In genomic region chr4:30789219-30789671, GRCh38 we compare ENCODE assay signal across 19 cellular contexts.
DNase-seq lines count a peak whose midpoint lies in the region; ATAC-seq, FAIRE-seq and TF ChIP-seq lines count a peak whose summit lies in the region.
"Had no signal": no experiment of that assay in that cellular context is flagged by ENCODE, and none has a peak within 500 bp of the region (broad histone marks: within the 10 kb centered on the region; RNA-seq: fewer than 3 reads in every experiment).

No MANE protein-coding gene starts in this region.

- H3K27ac Mint-ChIP-seq in nephron, result peak overlapping the region; percentile 58 to 84 (median 73)
- H3K27ac Mint-ChIP-seq in activated naive CD4-positive, alpha-beta T cell treated with anti-CD3 and anti-CD28 coated beads, Interleukin-2, amount 50 U/mL, for 72 hours, result no peak overlapping the region
- H3K27ac Mint-ChIP-seq in activated T-helper 17 cell treated with anti-CD3 and anti-CD28 coated beads, Interleukin-2, amount 50 U/mL, for 72 hours, result no peak overlapping the region
- H3K27ac Mint-ChIP-seq: activated B cell treated with CpG ODN at 0.5 μM for 24 hours; activated naive CD8-positive, alpha-beta T cell treated with anti-CD3 and anti-CD28 coated beads for 36 hours; CD8-positive, alpha-beta memory T cell; stimulated activated effector memory CD8-positive, alpha-beta T cell treated with anti-CD3 and anti-CD28 coated beads, Interleukin-12 subunit alpha, Interleukin-12 subunit beta, amount 100 ng/mL, for 72 hours had no signal

- no peak for TF ChIP-seq CTCF in nephron (IDR thresholded peaks at IDR 0.05; ENCODE audit: unreplicated experiment in 3 of 3)
- no peak for TF ChIP-seq CTCF in lower leg skin (IDR thresholded peaks at IDR 0.05)

- ATAC-seq in activated naive CD4-positive, alpha-beta T cell treated with anti-CD3 and anti-CD28 coated beads, Interleukin-2, amount 50 U/mL, for 72 hours, result no peak
- ATAC-seq in HG02870 (IDR thresholded peaks at IDR 0.05; ENCODE audit: unreplicated experiment), result no peak
- no peak for ATAC-seq in activated T-helper 17 cell treated with anti-CD3 and anti-CD28 coated beads, Interleukin-2, amount 50 U/mL, for 72 hours (replicated peaks)
- ATAC-seq: stimulated activated effector memory CD8-positive, alpha-beta T cell treated with anti-CD3 and anti-CD28 coated beads, Interleukin-12 subunit alpha, Interleukin-12 subunit beta, amount 100 ng/mL, for 72 hours had no signal

- H3K79me2 ChIP-seq in ACC112 (ENCODE audit: control insufficient read depth, insufficient read depth, low read length, unreplicated experiment), result no peaks in the 10 kb centered on the region

- 7 to 11% methylated on average over 2 of the region's 2 CpGs for WGBS in lower leg skin, 2 donors

- H2AFZ ChIP-seq in ACC112 (ENCODE audit: low read length, unreplicated experiment), result peak overlapping the region; percentile 62

- no peaks in the 10 kb centered on the region for H3K36me3 Mint-ChIP-seq in nephron (ENCODE audit: low read depth)
- H3K36me3 Mint-ChIP-seq in activated naive CD4-positive, alpha-beta T cell treated with anti-CD3 and anti-CD28 coated beads, Interleukin-2, amount 50 U/mL, for 72 hours, result no peaks in the 10 kb centered on the region
- H3K36me3 Mint-ChIP-seq in activated T-helper 17 cell treated with anti-CD3 and anti-CD28 coated beads, Interleukin-2, amount 50 U/mL, for 72 hours (ENCODE audit: low read depth), result no peaks in the 10 kb centered on the region
- H3K36me3 Mint-ChIP-seq: activated naive CD8-positive, alpha-beta T cell treated with anti-CD3 and anti-CD28 coated beads for 36 hours; stimulated activated effector memory CD8-positive, alpha-beta T cell treated with anti-CD3 and anti-CD28 coated beads, Interleukin-12 subunit alpha, Interleukin-12 subunit beta, amount 100 ng/mL, for 72 hours had no signal

- DNase-seq in activated naive CD4-positive, alpha-beta T cell treated with anti-CD3 and anti-CD28 coated beads, Interleukin-2, amount 50 U/mL, for 72 hours (ENCODE audit: low spot score in 2 of 2), result no peak
- DNase-seq in lower leg skin (ENCODE audit: low spot score in 2 of 2), result no peak
- DNase-seq: activated B cell treated with CpG ODN at 0.5 μM for 24 hours; activated CD8-positive, alpha-beta memory T cell treated with anti-CD3 and anti-CD28 coated beads, Interleukin-2, amount 50 U/mL, for 48 hours; activated naive CD8-positive, alpha-beta T cell treated with anti-CD3 and anti-CD28 coated beads for 36 hours; CD8-positive, alpha-beta memory T cell; GF-D8; NCI-H1105; NCI-H226 had no signal

- TF ChIP-seq RAD21 in Ishikawa (IDR thresholded peaks at IDR 0.05; ENCODE audit: low read depth), result no peak; the same call in 1 of the 2 replicates

- no peak overlapping the region for H3K27ac ChIP-seq in ACC112 (ENCODE audit: low read depth, low read length)
- H3K27ac ChIP-seq: epithelial cell of prostate, neutrophil had no signal

- no peaks in the 10 kb centered on the region for H3K4me1 ChIP-seq in ACC112 (ENCODE audit: control insufficient read depth, insufficient read depth, low read length, unreplicated experiment)

- FAIRE-seq in endometrium (lab: Jason Lieb, UNC), result peak; percentile 67

- H3K4me1 Mint-ChIP-seq in nephron, result peaks cover 24% of the 10 kb centered on the region
- H3K4me1 Mint-ChIP-seq in activated T-helper 17 cell treated with anti-CD3 and anti-CD28 coated beads, Interleukin-2, amount 50 U/mL, for 72 hours, result no peaks in the 10 kb centered on the region
- H3K4me1 Mint-ChIP-seq: activated B cell treated with CpG ODN at 0.5 μM for 24 hours; activated naive CD8-positive, alpha-beta T cell treated with anti-CD3 and anti-CD28 coated beads for 36 hours; CD8-positive, alpha-beta memory T cell; central memory CD8-positive, alpha-beta T cell; stimulated activated effector memory CD8-positive, alpha-beta T cell treated with anti-CD3 and anti-CD28 coated beads, Interleukin-12 subunit alpha, Interleukin-12 subunit beta, amount 100 ng/mL, for 72 hours had no signal

- no peaks in the 10 kb centered on the region for H3K27me3 Mint-ChIP-seq in nephron (ENCODE audit: low read depth)
- H3K27me3 Mint-ChIP-seq in activated T-helper 17 cell treated with anti-CD3 and anti-CD28 coated beads, Interleukin-2, amount 50 U/mL, for 72 hours, result no peaks in the 10 kb centered on the region
- H3K27me3 Mint-ChIP-seq: activated B cell treated with CpG ODN at 0.5 μM for 24 hours; activated naive CD8-positive, alpha-beta T cell treated with anti-CD3 and anti-CD28 coated beads for 36 hours; CD8-positive, alpha-beta memory T cell; central memory CD8-positive, alpha-beta T cell had no signal

- no peak for TF ChIP-seq POLR2A in lower leg skin (IDR thresholded peaks at IDR 0.05)

- intact Hi-C loops in lower leg skin (cut with DNase I; ENCODE audit: low total_unique reads), result no loop called here

- TF ChIP-seq EP300 in Ishikawa (IDR thresholded peaks at IDR 0.05; ENCODE audit: borderline replicate concordance), result peak; percentile 82

- H3K4me3 Mint-ChIP-seq in nephron, result no peak overlapping the region
- no peak overlapping the region for H3K4me3 Mint-ChIP-seq in activated T-helper 17 cell treated with anti-CD3 and anti-CD28 coated beads, Interleukin-2, amount 50 U/mL, for 72 hours
- H3K4me3 Mint-ChIP-seq: activated B cell treated with CpG ODN at 0.5 μM for 24 hours; activated naive CD8-positive, alpha-beta T cell treated with anti-CD3 and anti-CD28 coated beads for 36 hours; CD8-positive, alpha-beta memory T cell; central memory CD8-positive, alpha-beta T cell; stimulated activated effector memory CD8-positive, alpha-beta T cell treated with anti-CD3 and anti-CD28 coated beads, Interleukin-12 subunit alpha, Interleukin-12 subunit beta, amount 100 ng/mL, for 72 hours had no signal

- no peaks in the 10 kb centered on the region for H3K9me3 Mint-ChIP-seq in nephron
- peaks cover 4 to 11% of the 10 kb centered on the region in 2 donors for H3K9me3 Mint-ChIP-seq in activated naive CD4-positive, alpha-beta T cell treated with anti-CD3 and anti-CD28 coated beads, Interleukin-2, amount 50 U/mL, for 72 hours
- peaks cover 4% of the 10 kb centered on the region for H3K9me3 Mint-ChIP-seq in activated T-helper 17 cell treated with anti-CD3 and anti-CD28 coated beads, Interleukin-2, amount 50 U/mL, for 72 hours
- H3K9me3 Mint-ChIP-seq: activated B cell treated with CpG ODN at 0.5 μM for 24 hours; activated naive CD8-positive, alpha-beta T cell treated with anti-CD3 and anti-CD28 coated beads for 36 hours had no signal

- H3K4me3 ChIP-seq in ACC112 (ENCODE audit: low read depth, low read length) (no peak overlapping the region), lower leg skin (ENCODE audit: low read depth, poor library complexity, severe bottlenecking) (no peak overlapping the region)

- H3K27me3 ChIP-seq in ACC112 (ENCODE audit: insufficient read depth, low read length), result no peaks in the 10 kb centered on the region
- H3K27me3 ChIP-seq: neutrophil had no signal

- no peaks in the 10 kb centered on the region for H3K36me3 ChIP-seq in ACC112 (ENCODE audit: insufficient read depth, low read length)
- H3K36me3 ChIP-seq: neutrophil had no signal

TF ChIP-seq in Ishikawa, 13 proteins besides CTCF, POLR2A, EP300 and RAD21:
- no peak for TF ChIP-seq CREB1 (IDR thresholded peaks at IDR 0.05; ENCODE audit: low read depth)
- no peak; the same call in 1 of the 2 replicates for TF ChIP-seq USF1 (IDR thresholded peaks at IDR 0.05)
- TF ChIP-seq CEBPB (IDR thresholded peaks at IDR 0.05), result no peak
- TF ChIP-seq EGR1 (IDR thresholded peaks at IDR 0.05), result no peak
- no peak for TF ChIP-seq YY1 (IDR thresholded peaks at IDR 0.05; ENCODE audit: low read depth)
- TF ChIP-seq NFIC (IDR thresholded peaks at IDR 0.05), result peak; percentile 61
- TF ChIP-seq FOXM1 (IDR thresholded peaks at IDR 0.05; ENCODE audit: borderline replicate concordance, low read depth), result peak; percentile 75
- TF ChIP-seq MAX (IDR thresholded peaks at IDR 0.05), result peak; percentile 80
- no peak for TF ChIP-seq TAF1 (IDR thresholded peaks at IDR 0.05; ENCODE audit: low read depth)
- TF ChIP-seq ZBTB7A (IDR thresholded peaks at IDR 0.05; ENCODE audit: low read depth), result no peak
- peak; percentile 70; the same call in 1 of the 2 replicates for TF ChIP-seq TCF12 (IDR thresholded peaks at IDR 0.05; ENCODE audit: low read depth)
- no peak for TF ChIP-seq REST (IDR thresholded peaks at IDR 0.05; ENCODE audit: low read depth)
- peak; percentile 54; the same call in 1 of the 2 replicates for TF ChIP-seq TEAD4 (IDR thresholded peaks at IDR 0.05)

Comparison
In these comparisons a context has a peak if more than half of its experiments do, and no peak if none do; other contexts are left out.
1. H3K27ac Mint-ChIP-seq: peak in nephron (3 of 3); none in activated naive CD4-positive, alpha-beta T cell treated with anti-CD3 and anti-CD28 coated beads, Interleukin-2, amount 50 U/mL, for 72 hours (0 of 2) and activated T-helper 17 cell treated with anti-CD3 and anti-CD28 coated beads, Interleukin-2, amount 50 U/mL, for 72 hours (single experiment).